In the genomic region with DNA sequence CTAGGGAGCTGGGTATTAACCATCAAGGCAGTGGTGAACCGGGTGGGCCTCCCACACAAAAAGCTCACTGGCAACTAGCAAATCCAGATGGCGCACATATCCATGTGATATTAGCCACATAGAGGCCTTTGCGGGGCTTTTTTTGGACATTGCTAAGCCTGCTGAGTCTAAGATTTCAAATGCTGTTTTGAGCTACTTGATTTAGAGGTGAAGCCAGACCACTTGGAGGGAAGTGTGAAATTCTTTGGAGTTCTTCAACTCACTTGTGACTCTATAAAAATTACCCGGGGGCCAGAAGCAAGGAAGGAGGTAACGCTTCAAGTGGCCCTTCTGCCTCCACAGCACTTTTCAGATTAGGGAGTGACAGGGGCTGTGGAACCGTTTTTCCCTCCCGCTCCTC, we compare ENCODE assay signal across 22 cellular contexts.
DNase-seq lines count a peak whose midpoint lies in the region; ATAC-seq and TF ChIP-seq lines count a peak whose summit lies in the region.
"Had no signal": no experiment of that assay in that cellular context is flagged by ENCODE, and none has a peak within 500 bp of the region (broad histone marks: within the 10 kb centered on the region; RNA-seq: fewer than 3 reads in every experiment).

No MANE protein-coding gene starts in this region.

- intact Hi-C loops in upper lobe of right lung (cut with DNase I): no loop called here
- intact Hi-C loops in uterus (cut with DNase I; ENCODE audit: low total_unique reads): no loop called here

- no peak overlapping the region for H2AK5ac ChIP-seq in mesendoderm (ENCODE audit: low read length)

- no peak overlapping the region for H3K23ac ChIP-seq in mesendoderm (ENCODE audit: low read length)

- H2AFZ ChIP-seq in DND-41 (ENCODE audit: low read depth, low read length): no peak overlapping the region

- no peak overlapping the region for H4K5ac ChIP-seq in mesendoderm (ENCODE audit: low read length)

- TF ChIP-seq CTCF in DND-41 (IDR thresholded peaks at IDR 0.05; ENCODE audit: borderline replicate concordance, extremely low read depth, low read length, poor library complexity, severe bottlenecking): no peak
- TF ChIP-seq CTCF in upper lobe of right lung (IDR thresholded peaks at IDR 0.05): no peak
- TF ChIP-seq CTCF in BE2C (IDR thresholded peaks at IDR 0.05; ENCODE audit: low read depth, low read length): no peak
- TF ChIP-seq CTCF in uterus (IDR thresholded peaks at IDR 0.05): no peak

- H3K4me2 ChIP-seq in DND-41 (ENCODE audit: insufficient read depth, low read length) (no peak overlapping the region), mesendoderm (ENCODE audit: low read length) (no peak overlapping the region)
- H3K4me2 ChIP-seq: BLaER1, SK-N-SH had no signal

- H3K18ac ChIP-seq in mesendoderm (ENCODE audit: low read length): no peak overlapping the region

- H4K8ac ChIP-seq in mesendoderm (ENCODE audit: low read depth, low read length): no peak overlapping the region

- no peak overlapping the region for H3K56ac ChIP-seq in mesendoderm (ENCODE audit: low read length)

- H3K27me3 ChIP-seq in DND-41 (ENCODE audit: insufficient read depth, low read length, poor library complexity): no peaks in the 10 kb centered on the region
- H3K27me3 ChIP-seq in mesendoderm (ENCODE audit: insufficient read depth, low read length, poor library complexity): peaks cover 2% of the 10 kb centered on the region
- no peaks in the 10 kb centered on the region for H3K27me3 ChIP-seq in upper lobe of right lung
- no peaks in the 10 kb centered on the region for H3K27me3 ChIP-seq in BE2C
- no peaks in the 10 kb centered on the region for H3K27me3 ChIP-seq in uterus
- H3K27me3 ChIP-seq: BLaER1 had no signal

- no peak overlapping the region for H2BK5ac ChIP-seq in mesendoderm (ENCODE audit: low read length)

- DNase-seq in DND-41 (peak; percentile 6), NCI-H524 treated with DMSO at 0.1 percent for 48 hours (lab: John Stamatoyannopoulos, UW) (peak; percentile 70), mesendoderm (peak; percentile 54), upper lobe of right lung (no peak), BE2C (no peak), NK-92 (lab: John Stamatoyannopoulos, UW; ENCODE audit: unreplicated experiment) (no peak), uterus (no peak)
- DNase-seq: CD4-positive, alpha-beta T cell; COR-L47; DMS153; EL; GF-D8; GOT3; HCEC 1CT; KG1; NCI-H187 treated with DMSO at 0.1 percent for 48 hours; NCI-H2107; NCI-H526; PC-3; SHP77; SK-N-SH had no signal

- TF ChIP-seq POLR2A in uterus (IDR thresholded peaks at IDR 0.05): no peak

- H3K4me3 ChIP-seq in DND-41 (ENCODE audit: low read depth in 1 of 2, low read length in 2 of 2) (no peak overlapping the region), mesendoderm (ENCODE audit: low read length) (no peak overlapping the region), upper lobe of right lung (no peak overlapping the region), BE2C (ENCODE audit: low read depth, low read length) (no peak overlapping the region), uterus (no peak overlapping the region)
- H3K4me3 ChIP-seq: BLaER1 had no signal

- H3K79me2 ChIP-seq in DND-41 (ENCODE audit: insufficient read depth, low read length): no peaks in the 10 kb centered on the region
- no peaks in the 10 kb centered on the region for H3K79me2 ChIP-seq in mesendoderm (ENCODE audit: control insufficient read depth, insufficient read depth, low read length)

- H3K9me3 ChIP-seq in DND-41 (ENCODE audit: insufficient read depth, low read length, severe bottlenecking): no peaks in the 10 kb centered on the region
- H3K9me3 ChIP-seq in upper lobe of right lung: no peaks in the 10 kb centered on the region
- no peaks in the 10 kb centered on the region for H3K9me3 ChIP-seq in BE2C
- H3K9me3 ChIP-seq in uterus: no peaks in the 10 kb centered on the region
- H3K9me3 ChIP-seq: BLaER1, SK-N-SH had no signal

- no peak overlapping the region for H3K27ac ChIP-seq in DND-41 (ENCODE audit: low read length)
- no peak overlapping the region for H3K27ac ChIP-seq in mesendoderm (ENCODE audit: low read depth, low read length)
- H3K27ac ChIP-seq in upper lobe of right lung: no peak overlapping the region
- H3K27ac ChIP-seq in uterus: no peak overlapping the region
- H3K27ac ChIP-seq: BLaER1 had no signal

- H2BK15ac ChIP-seq in mesendoderm (replicated peaks; ENCODE audit: low read depth): no peak overlapping the region

- H3K4me1 ChIP-seq in DND-41 (ENCODE audit: insufficient read depth, low read length): no peaks in the 10 kb centered on the region
- H3K4me1 ChIP-seq in mesendoderm (ENCODE audit: control insufficient read depth, low read depth, low read length): no peaks in the 10 kb centered on the region
- no peaks in the 10 kb centered on the region for H3K4me1 ChIP-seq in upper lobe of right lung
- H3K4me1 ChIP-seq in BE2C: no peaks in the 10 kb centered on the region
- H3K4me1 ChIP-seq in uterus: no peaks in the 10 kb centered on the region
- H3K4me1 ChIP-seq: BLaER1 had no signal

- H3K9ac ChIP-seq in DND-41 (ENCODE audit: low read depth, low read length) (no peak overlapping the region), mesendoderm (ENCODE audit: low read length) (no peak overlapping the region)
- H3K9ac ChIP-seq: BLaER1, SK-N-SH had no signal

- H2BK120ac ChIP-seq in mesendoderm (ENCODE audit: low read depth, low read length): no peak overlapping the region

- H3K79me1 ChIP-seq in mesendoderm (ENCODE audit: low read length): no peaks in the 10 kb centered on the region

- no peak overlapping the region for H3K4ac ChIP-seq in mesendoderm (ENCODE audit: low read depth, low read length)

- no peaks in the 10 kb centered on the region for H4K20me1 ChIP-seq in DND-41 (ENCODE audit: insufficient read depth, low read length)
- H4K20me1 ChIP-seq: BLaER1 had no signal

- WGBS in mesendoderm (ENCODE audit: extremely low coverage, insufficient coverage, low lambda C conversion rate): no CpG with 5 or more reads among the region's 7 CpGs

- H3K36me3 ChIP-seq in DND-41 (ENCODE audit: insufficient read depth, low read length) (no peaks in the 10 kb centered on the region), mesendoderm (ENCODE audit: control insufficient read depth, insufficient read depth, low read length) (no peaks in the 10 kb centered on the region), upper lobe of right lung (no peaks in the 10 kb centered on the region), BE2C (no peaks in the 10 kb centered on the region), uterus (no peaks in the 10 kb centered on the region)

- ATAC-seq in DND-41 (ENCODE audit: insufficient read depth, low read depth): no peak
- peak; percentile 62 for ATAC-seq in upper lobe of right lung
- ATAC-seq: PC-3 had no signal

Comparison
In these comparisons a context has a peak if more than half of its experiments do, and no peak if none do; other contexts are left out.
1. DNase-seq: peak in DND-41 (single experiment), NCI-H524 treated with DMSO at 0.1 percent for 48 hours (single experiment) and mesendoderm (single experiment); none in upper lobe of right lung (single experiment), BE2C (single experiment), NK-92 (single experiment) and uterus (0 of 2).